In genomic region chr5:141617682-141618029, GRCh38 we compare ENCODE assay signal across 8 cellular contexts. TPM values are rescaled to one million over a fixed set of nuclear protein-coding genes. Genes with fewer than 3 reads are reported as not detected.
A peak's percentile ranks its signal among the peaks of the same experiment; 100 is the strongest.
DNase-seq lines count a peak whose midpoint lies in the region; TF ChIP-seq lines count a peak whose summit lies in the region.

No MANE protein-coding gene starts in this region.

- TF ChIP-seq EP300 in esophagus muscularis mucosa (IDR thresholded peaks at IDR 0.05) = no peak

- TF ChIP-seq CTCF in GM12875 (IDR thresholded peaks at IDR 0.05; ENCODE audit: borderline replicate concordance, insufficient read depth, low read depth, low read length) = no peak
- TF ChIP-seq CTCF in esophagus muscularis mucosa (IDR thresholded peaks at IDR 0.05) = no peak
- TF ChIP-seq CTCF in GM13976 (IDR thresholded peaks at IDR 0.05; ENCODE audit: borderline replicate concordance, control extremely low read depth, extremely low read depth, insufficient read depth, missing control alignments) = no peak

- peaks cover 10 to 26% (median 22%) of the 10 kb centered on the region in 4 donors for H3K36me3 ChIP-seq in esophagus muscularis mucosa

- WGBS in esophagus muscularis mucosa = 22% methylated on average over 9 of the region's 9 CpGs

- peaks cover 27 to 36% (median 31%) of the 10 kb centered on the region in 4 donors for H3K4me1 ChIP-seq in esophagus muscularis mucosa

- no peaks in the 10 kb centered on the region for H3K9me3 ChIP-seq in esophagus muscularis mucosa

- peak overlapping the region; percentile 83 to 93 (median 91) for H3K27ac ChIP-seq in esophagus muscularis mucosa (replicated peaks in 1 of 4)
- H3K27ac ChIP-seq in substantia nigra (ENCODE audit: low read depth, low read length, poor library complexity, severe bottlenecking) = no peak overlapping the region

- in situ Hi-C loops in GM13976 (cut with MboI; ENCODE audit: low sequenced_read_pairs, unreplicated experiment) = no loop called here

- intact Hi-C loops in esophagus muscularis mucosa (cut with DNase I) = no loop called here

- no peaks in the 10 kb centered on the region for H3K27me3 ChIP-seq in esophagus muscularis mucosa

- peak overlapping the region; percentile 95 for H3K4me3 ChIP-seq in GM12875 (ENCODE audit: low read depth, low read length)
- H3K4me3 ChIP-seq in esophagus muscularis mucosa = peak overlapping the region; percentile 75 to 93 (median 88)

- TF ChIP-seq POLR2A in esophagus muscularis mucosa (IDR thresholded peaks at IDR 0.05; ENCODE audit: low read depth) = no peak

- peak; percentile 43 for DNase-seq in RPMI7951 (ENCODE audit: low read depth)
- no peak for DNase-seq in esophagus muscularis mucosa (ENCODE audit: extremely low spot score)
- DNase-seq in renal cortical epithelial cell (ENCODE audit: low read depth) = peak; percentile 41
- DNase-seq in GM13976 (ENCODE audit: low spot score) = no peak
- no peak for DNase-seq in HuH-7 (ENCODE audit: low spot score)
- no peak for DNase-seq in substantia nigra (lab: John Stamatoyannopoulos, UW)
- DNase-seq in medulla oblongata (ENCODE audit: extremely low spot score) = no peak

RNA-seq across cellular contexts. Expression of gene DIAPH1, which starts 1.1 kb away (rescaled TPM):
- total RNA-seq in RPMI7951 (2014; rRNA removed; shearing (Covaris generic)) = 29.1 and 40.1 TPM in 2 replicates
- total RNA-seq in esophagus muscularis mucosa (10 to 100 TPM; 34.1 to 53.0 (median 45.9) TPM), renal cortical epithelial cell (73.1 and 113 TPM in 2 replicates)

RNA-seq across cellular contexts. Expression of gene HDAC3, which starts 19.0 kb away (rescaled TPM):
- total RNA-seq in RPMI7951 (2014; rRNA removed; shearing (Covaris generic)) = 43.9 and 52.4 TPM in 2 replicates
- total RNA-seq in esophagus muscularis mucosa = 10 to 100 TPM; 30.3 to 54.4 (median 44.3) TPM
- 50.2 and 62.0 TPM in 2 replicates for total RNA-seq in renal cortical epithelial cell

RNA-seq across cellular contexts. Expression of gene RELL2, which starts 19.1 kb away (rescaled TPM):
- 2.8 and 5.2 TPM in 2 replicates for total RNA-seq in RPMI7951 (2014; rRNA removed; shearing (Covaris generic))
- 1 to 10 TPM; 1.2 to 5.1 (median 2.6) TPM for total RNA-seq in esophagus muscularis mucosa
- 5.4 and 6.9 TPM in 2 replicates for total RNA-seq in renal cortical epithelial cell

RNA-seq across cellular contexts. Expression of gene FCHSD1, which starts 33.6 kb away (rescaled TPM):
- total RNA-seq in RPMI7951 (2014; rRNA removed; shearing (Covaris generic)) = 8.5 and 11.1 TPM in 2 replicates
- 10 to 100 TPM; 10.4 to 21.8 (median 12.9) TPM for total RNA-seq in esophagus muscularis mucosa
- total RNA-seq in renal cortical epithelial cell = 28.9 and 34.2 TPM in 2 replicates

Comparison
In these comparisons a context has a peak if more than half of its experiments do, and no peak if none do; other contexts are left out.
1. DNase-seq: peak in RPMI7951 (single experiment) and renal cortical epithelial cell (single experiment); none in esophagus muscularis mucosa (single experiment), GM13976 (single experiment), HuH-7 (single experiment), substantia nigra (0 of 49) and medulla oblongata (single experiment).